Comparison of ENCODE assay signal across 8 cellular contexts in the genomic region with DNA sequence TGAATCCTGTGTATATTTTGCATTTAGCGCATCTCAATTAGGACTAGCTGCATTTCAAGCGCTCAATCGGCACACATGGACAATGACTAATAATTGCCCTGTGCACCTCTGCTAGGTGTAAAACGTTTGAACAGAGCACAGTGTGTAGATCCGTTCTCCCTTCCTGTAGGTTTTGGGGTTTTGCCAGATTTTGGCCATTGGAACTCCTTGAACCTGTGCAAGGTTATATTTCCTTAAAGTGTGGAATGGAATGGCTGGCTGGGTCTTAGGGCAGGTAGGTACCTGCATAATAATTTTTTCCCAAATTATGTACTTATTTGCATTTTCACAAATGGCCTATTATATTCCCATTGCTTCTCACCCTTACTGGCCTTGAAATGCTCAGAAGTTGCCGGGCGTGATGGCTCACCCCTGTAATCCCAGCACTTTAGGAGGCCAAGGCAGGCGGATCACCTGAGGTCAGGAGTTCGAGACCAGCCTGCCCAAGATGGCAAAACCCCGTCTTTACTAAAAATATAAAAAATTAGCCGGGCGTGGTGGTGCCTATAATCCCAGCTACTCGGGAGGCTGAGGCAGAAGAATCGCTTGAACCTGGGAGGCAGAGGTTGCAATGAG. TPM values are rescaled to one million over a fixed set of nuclear protein-coding genes. Genes with fewer than 3 reads are reported as not detected.
DNase-seq lines count a peak whose midpoint lies in the region; ATAC-seq and TF ChIP-seq lines count a peak whose summit lies in the region.

No MANE protein-coding gene starts in this region.

- peaks cover 0 to 12% (median 0%) of the 10 kb centered on the region in 11 experiments; a peak in 2 of 22 replicates for H4K20me1 ChIP-seq in BLaER1 treated with 17β-estradiol and CSF1 and Interleukin-3, amounts not matched to agents 10 nM and 100 nM

- no peaks in the 10 kb centered on the region for H3K36me3 ChIP-seq in BLaER1 treated with 17β-estradiol and CSF1 and Interleukin-3, amounts not matched to agents 10 nM and 100 nM
- H3K36me3 ChIP-seq in right lobe of liver = no peaks in the 10 kb centered on the region

- H3K27ac Mint-ChIP-seq in activated naive CD8-positive, alpha-beta T cell = peak overlapping the region; percentile 99
- H3K27ac Mint-ChIP-seq in type B pancreatic cell = peak overlapping the region; percentile 99

- H3K4me3 ChIP-seq in BLaER1 treated with 17β-estradiol and CSF1 and Interleukin-3, amounts not matched to agents 10 nM and 100 nM = peak overlapping the region in 7 of 10 experiments; percentile 7 to 50 (median 27); a peak in 7 of 20 replicates
- peak overlapping the region in 1 of 3 donors; percentile 1 for H3K4me3 ChIP-seq in right lobe of liver

- no peak for TF ChIP-seq POLR2A in right lobe of liver (IDR thresholded peaks at IDR 0.05)

- intact Hi-C loops in right lobe of liver (cut with DNase I) = no loop called here

- ATAC-seq in HG02798 (IDR thresholded peaks at IDR 0.05; ENCODE audit: poor library complexity, unreplicated experiment) = peak; percentile 39
- ATAC-seq in right lobe of liver = peak; percentile 11 to 15 (median 14)
- no peak for ATAC-seq in HG03457 (IDR thresholded peaks at IDR 0.05; ENCODE audit: unreplicated experiment)

- H3K4me1 Mint-ChIP-seq in activated naive CD8-positive, alpha-beta T cell (ENCODE audit: low read depth) = peaks cover 24% of the 10 kb centered on the region
- H3K4me1 Mint-ChIP-seq in type B pancreatic cell (ENCODE audit: unreplicated experiment) = peaks cover 16% of the 10 kb centered on the region

- TF ChIP-seq CTCF in right lobe of liver (IDR thresholded peaks at IDR 0.05) (no peak), type B pancreatic cell (conservative IDR thresholded peaks at IDR 0.05) (no peak)

- no peaks in the 10 kb centered on the region for H3K36me3 Mint-ChIP-seq in activated naive CD8-positive, alpha-beta T cell
- H3K36me3 Mint-ChIP-seq in type B pancreatic cell = no peaks in the 10 kb centered on the region

- WGBS in right lobe of liver (ENCODE audit: insufficient coverage, low coverage, low lambda C conversion rate, missing lambda C conversion rate) = 44% methylated on average over 14 of the region's 14 CpGs

- peak overlapping the region; percentile 97 for H3K4me3 Mint-ChIP-seq in activated naive CD8-positive, alpha-beta T cell
- H3K4me3 Mint-ChIP-seq in type B pancreatic cell = peak overlapping the region; percentile 94

- peaks cover 0 to 8% (median 6%) of the 10 kb centered on the region in 11 experiments; a peak in 11 of 22 replicates for H3K9me3 ChIP-seq in BLaER1 treated with 17β-estradiol and CSF1 and Interleukin-3, amounts not matched to agents 10 nM and 100 nM (replicated peaks in 1 of 11)
- no peaks in the 10 kb centered on the region for H3K9me3 ChIP-seq in right lobe of liver

- DNase-seq in right lobe of liver = peak in 1 of 3 donors; percentile 33
- no peak for DNase-seq in type B pancreatic cell (ENCODE audit: extremely low spot score, unreplicated experiment)
- no peak for DNase-seq in midbrain (lab: John Stamatoyannopoulos, UW)
- DNase-seq in NCI-H1105 (lab: John Stamatoyannopoulos, UW) = no peak

- no peaks in the 10 kb centered on the region for H3K27me3 Mint-ChIP-seq in activated naive CD8-positive, alpha-beta T cell
- H3K27me3 Mint-ChIP-seq in type B pancreatic cell = peaks cover 7% of the 10 kb centered on the region

- H3K9me3 Mint-ChIP-seq in activated naive CD8-positive, alpha-beta T cell (ENCODE audit: low read depth) = no peaks in the 10 kb centered on the region
- H3K9me3 Mint-ChIP-seq in type B pancreatic cell = no peaks in the 10 kb centered on the region

- H3K27ac ChIP-seq in BLaER1 treated with 17β-estradiol and CSF1 and Interleukin-3, amounts not matched to agents 10 nM and 100 nM = peak overlapping the region; percentile 88 to 98 (median 93); a peak in 16 of 22 replicates
- peak overlapping the region; percentile 77 to 95 (median 87) for H3K27ac ChIP-seq in right lobe of liver

- H3K4me2 ChIP-seq in BLaER1 treated with 17β-estradiol and CSF1 and Interleukin-3, amounts not matched to agents 10 nM and 100 nM = peak overlapping the region; percentile 19 to 89 (median 63)

- H3K4me1 ChIP-seq in BLaER1 treated with 17β-estradiol and CSF1 and Interleukin-3, amounts not matched to agents 10 nM and 100 nM = peaks cover 37 to 48% (median 42%) of the 10 kb centered on the region in 10 experiments
- peaks cover 0 to 16% (median 7%) of the 10 kb centered on the region in 4 donors for H3K4me1 ChIP-seq in right lobe of liver

- H3K27me3 ChIP-seq in BLaER1 treated with 17β-estradiol and CSF1 and Interleukin-3, amounts not matched to agents 10 nM and 100 nM = no peaks in the 10 kb centered on the region
- H3K27me3 ChIP-seq in right lobe of liver = no peaks in the 10 kb centered on the region

- H3K9ac ChIP-seq in BLaER1 treated with 17β-estradiol and CSF1 and Interleukin-3, amounts not matched to agents 10 nM and 100 nM = peak overlapping the region; percentile 11 to 91 (median 83); a peak in 19 of 22 replicates

RNA-seq across cellular contexts. Expression of gene RNU5B-1, which starts 0.8 kb away (rescaled TPM):
- total RNA-seq in right lobe of liver = 10 to 100 TPM in 2 of 6 experiments, not detected in 4; 11.0 to 35.4 TPM
- total RNA-seq in type B pancreatic cell (ENCODE audit: low replicate concordance) = 15.0 and 16.3 TPM in 2 replicates

RNA-seq across cellular contexts. Expression of gene RNU5A-1, which starts 9.4 kb away (rescaled TPM):
- total RNA-seq in right lobe of liver (not detected), type B pancreatic cell (ENCODE audit: low replicate concordance) (not detected in 2 replicates)

RNA-seq across cellular contexts. Expression of gene PARP16, which starts 18.6 kb away (rescaled TPM):
- 10 to 100 TPM in 1 of 6 experiments, 1 to 10 TPM in 5; 6.9 to 11.3 (median 8.5) TPM for total RNA-seq in right lobe of liver
- total RNA-seq in type B pancreatic cell (ENCODE audit: low replicate concordance) = 8.0 and 12.7 TPM in 2 replicates
